In genomic region chr12:28568709-28569108, GRCh38 we compare ENCODE assay signal across 1 cellular context.
TF ChIP-seq lines count a peak whose summit lies in the region.

No MANE protein-coding gene starts in this region.

TF ChIP-seq in IMR-90, 13 proteins besides CTCF, POLR2A, EP300 and RAD21 (continued from another document):
- TF ChIP-seq ELK1 (IDR thresholded peaks at IDR 0.05; ENCODE audit: borderline replicate concordance, low read depth, low read length) (no peak), MAZ (IDR thresholded peaks at IDR 0.05; ENCODE audit: borderline replicate concordance, low read depth, low read length) (no peak), SMC3 (IDR thresholded peaks at IDR 0.05; ENCODE audit: low read depth, low read length) (no peak), BHLHE40 (IDR thresholded peaks at IDR 0.05; ENCODE audit: low read depth, low read length) (no peak), NFE2L2 (IDR thresholded peaks at IDR 0.05; ENCODE audit: low read depth, low read length) (no peak)
TF ChIP-seq in IMR-90: peak in this region for 0.
